8 cellular contexts compared by ENCODE assay signal in genomic region chr10:103554488-103555320, GRCh38.
DNase-seq lines count a peak whose midpoint lies in the region; ATAC-seq, FAIRE-seq and TF ChIP-seq lines count a peak whose summit lies in the region.

No MANE protein-coding gene starts in this region.

- H2AFZ ChIP-seq in smooth muscle cell (ENCODE audit: low read depth): no peak overlapping the region

- H3K27me3 ChIP-seq in BE2C (no peaks in the 10 kb centered on the region), bronchial epithelial cell (ENCODE audit: control insufficient read depth, insufficient read depth, low read length) (peaks cover 7% of the 10 kb centered on the region), smooth muscle cell (ENCODE audit: low read depth) (peaks cover 36% of the 10 kb centered on the region)

- no peak overlapping the region for H3K27ac ChIP-seq in RWPE1
- H3K27ac ChIP-seq in smooth muscle cell (ENCODE audit: low read depth): no peak overlapping the region

- H3K4me2 ChIP-seq in smooth muscle cell: peak overlapping the region; percentile 86

- peaks cover 45% of the 10 kb centered on the region for H3K27me3 Mint-ChIP-seq in HFFc6 (ENCODE audit: insufficient read depth)

- peaks cover 6% of the 10 kb centered on the region; the same call in 1 of the 2 replicates for H3K4me1 Mint-ChIP-seq in HFFc6 (ENCODE audit: low read depth)

- ATAC-seq in HG03432 (IDR thresholded peaks at IDR 0.05; ENCODE audit: unreplicated experiment): no peak

- H3K27ac Mint-ChIP-seq in HFFc6: no peak overlapping the region

- H3K9me3 ChIP-seq in BE2C: no peaks in the 10 kb centered on the region
- H3K9me3 ChIP-seq in smooth muscle cell (replicated peaks; ENCODE audit: low read depth): no peaks in the 10 kb centered on the region

- peak overlapping the region; percentile 78 for H3K4me3 Mint-ChIP-seq in HFFc6

- no peaks in the 10 kb centered on the region for H4K20me1 ChIP-seq in smooth muscle cell (ENCODE audit: low read depth)

- no peaks in the 10 kb centered on the region for H3K79me2 ChIP-seq in smooth muscle cell (ENCODE audit: low read depth)

- TF ChIP-seq CTCF in BE2C (IDR thresholded peaks at IDR 0.05; ENCODE audit: low read depth, low read length) (no peak), HFFc6 (IDR thresholded peaks at IDR 0.05) (no peak), RWPE1 (conservative IDR thresholded peaks at IDR 0.05; ENCODE audit: low read depth) (no peak), bronchial epithelial cell (IDR thresholded peaks at IDR 0.05; ENCODE audit: insufficient read depth, low read length, severe bottlenecking) (no peak), smooth muscle cell (IDR thresholded peaks at IDR 0.05; ENCODE audit: borderline replicate concordance, insufficient read depth, poor library complexity, severe bottlenecking) (no peak)

- H3K36me3 ChIP-seq in BE2C (no peaks in the 10 kb centered on the region), bronchial epithelial cell (ENCODE audit: control insufficient read depth, insufficient read depth, low read length) (no peaks in the 10 kb centered on the region), smooth muscle cell (ENCODE audit: low read depth) (no peaks in the 10 kb centered on the region)

- no peaks in the 10 kb centered on the region for H3F3A ChIP-seq in smooth muscle cell (ENCODE audit: low read depth)

- WGBS in smooth muscle cell (ENCODE audit: low lambda C conversion rate): 23% methylated on average over 4 of the region's 43 CpGs

- no peaks in the 10 kb centered on the region for H3K9me3 Mint-ChIP-seq in HFFc6

- POLR2A ChIA-PET in RWPE1 (lab: Yijun Ruan, JAX; ENCODE audit: low non-redundant PET): no interaction called here

- no peak for FAIRE-seq in bronchial epithelial cell (lab: Jason Lieb, UNC)

- H3K4me3 ChIP-seq in BE2C (ENCODE audit: low read depth, low read length): peak overlapping the region; percentile 58
- H3K4me3 ChIP-seq in bronchial epithelial cell (ENCODE audit: low read depth, low read length): peak overlapping the region; percentile 29
- H3K4me3 ChIP-seq in smooth muscle cell: peak overlapping the region; percentile 49

- H3K4me1 ChIP-seq in BE2C (peaks cover 10% of the 10 kb centered on the region), smooth muscle cell (ENCODE audit: low read depth) (peaks cover 9% of the 10 kb centered on the region)

- H3K9ac ChIP-seq in smooth muscle cell (ENCODE audit: low read depth): no peak overlapping the region

- CTCF ChIA-PET in RWPE1 (lab: Yijun Ruan, JAX): interaction anchor here (1.0 to 1.1 kb wide), 2 partner anchors 10 to 12 kb away, joined by 3 to 4 read pairs; no protein-coding TSS in a partner anchor

- peak; percentile 86 for DNase-seq in BE2C
- peak; percentile 54 for DNase-seq in HFFc6
- DNase-seq in RWPE1 (ENCODE audit: low spot score): peak; percentile 81
- DNase-seq in bronchial epithelial cell (ENCODE audit: low read depth): peak; percentile 53
- DNase-seq in iris pigment epithelial cell (ENCODE audit: low read depth): peak; percentile 51
- peak; percentile 58 for DNase-seq in smooth muscle cell (lab: John Stamatoyannopoulos, UW; ENCODE audit: unreplicated experiment)
- DNase-seq in mesenteric fat pad (ENCODE audit: low spot score): no peak

- H3K36me3 Mint-ChIP-seq in HFFc6 (ENCODE audit: low read depth): no peaks in the 10 kb centered on the region
